ENCODE assay signal across 8 cellular contexts in genomic region chr1:108049083-108049819, GRCh38.
DNase-seq lines count a peak whose midpoint lies in the region; ATAC-seq and TF ChIP-seq lines count a peak whose summit lies in the region.

No MANE protein-coding gene starts in this region.

- H3K4me1 ChIP-seq in BLaER1 (peaks cover 100% of the 10 kb centered on the region), H9 (ENCODE audit: insufficient read depth, low read length) (peaks cover 27% of the 10 kb centered on the region), esophagus squamous epithelium (peaks cover 0 to 51% (median 7%) of the 10 kb centered on the region in 3 donors)

- TF ChIP-seq POLR2A in esophagus squamous epithelium (IDR thresholded peaks at IDR 0.05), result no peak

- no peak overlapping the region for H3T11ph ChIP-seq in H9 (ENCODE audit: low read length)

- H3K9me3 ChIP-seq in BLaER1 (peaks cover 43% of the 10 kb centered on the region), H9 (ENCODE audit: control insufficient read depth, low read depth, low read length) (no peaks in the 10 kb centered on the region), T-helper 17 cell (ENCODE audit: control insufficient read depth, low read length, poor library complexity, severe bottlenecking) (no peaks in the 10 kb centered on the region), esophagus squamous epithelium (no peaks in the 10 kb centered on the region)

- intact Hi-C loops in esophagus squamous epithelium (cut with DNase I), result no loop called here

- H3K36me3 ChIP-seq in BLaER1 (no peaks in the 10 kb centered on the region; the same call in 1 of the 2 replicates), esophagus squamous epithelium (no peaks in the 10 kb centered on the region)

- no peak overlapping the region for H3K4ac ChIP-seq in H9 (ENCODE audit: low read depth, low read length)

- no peak overlapping the region for H2BK20ac ChIP-seq in H9 (ENCODE audit: low read depth, low read length, poor library complexity, severe bottlenecking)

- H4K91ac ChIP-seq in H9 (ENCODE audit: insufficient read length, low read depth, low read length), result no peak overlapping the region

- H3K4me3 Mint-ChIP-seq in H9, result no peak overlapping the region
- H3K4me3 Mint-ChIP-seq in T-helper 17 cell, result peak overlapping the region; percentile 26
- no peak overlapping the region for H3K4me3 Mint-ChIP-seq in nephron

- H3K79me2 ChIP-seq in H9 (ENCODE audit: insufficient read depth, low read length), result no peaks in the 10 kb centered on the region

- peak overlapping the region; percentile 79 for H3K4me2 ChIP-seq in BLaER1
- no peak overlapping the region for H3K4me2 ChIP-seq in H9 (ENCODE audit: insufficient read depth, insufficient read length, low read length)

- no peak overlapping the region for H3K23ac ChIP-seq in H9 (ENCODE audit: insufficient read length, low read depth, low read length)

- no peak overlapping the region for H3K18ac ChIP-seq in H9 (ENCODE audit: insufficient read length, low read depth, low read length)

- H3K14ac ChIP-seq in H9 (ENCODE audit: insufficient read depth, low read length), result no peak overlapping the region

- ATAC-seq in T-helper 17 cell (peak; percentile 54), GM19023 (IDR thresholded peaks at IDR 0.05; ENCODE audit: unreplicated experiment) (no peak), GM19324 (IDR thresholded peaks at IDR 0.05; ENCODE audit: low FRiP score, unreplicated experiment) (no peak)

- H2BK15ac ChIP-seq in H9 (ENCODE audit: low read depth, low read length), result no peak overlapping the region

- no CpG with 5 or more reads among the region's 6 CpGs for WGBS in H9 (ENCODE audit: extremely low coverage, insufficient read length, low lambda C conversion rate)
- 55 to 61% methylated on average over 6 of the region's 6 CpGs for WGBS in esophagus squamous epithelium, 2 donors

- H3K27me3 Mint-ChIP-seq in H9 (ENCODE audit: low read depth) (peaks cover 4% of the 10 kb centered on the region), T-helper 17 cell (peaks cover 23% of the 10 kb centered on the region), nephron (ENCODE audit: low read depth) (peaks cover 11% of the 10 kb centered on the region)

- H2AK5ac ChIP-seq in H9 (ENCODE audit: insufficient read length, low read length), result no peak overlapping the region

- H3K36me3 Mint-ChIP-seq in H9 (ENCODE audit: insufficient read depth in 1 of 3, low read depth in 3 of 3) (no peaks in the 10 kb centered on the region), T-helper 17 cell (ENCODE audit: low read depth) (peaks cover 5% of the 10 kb centered on the region), nephron (ENCODE audit: low read depth) (no peaks in the 10 kb centered on the region)

- H2BK5ac ChIP-seq in H9 (ENCODE audit: insufficient read length, low read length), result no peak overlapping the region

- no peaks in the 10 kb centered on the region for H4K20me1 ChIP-seq in BLaER1
- H4K20me1 ChIP-seq in H9 (ENCODE audit: control insufficient read depth, insufficient read depth, insufficient read length), result no peaks in the 10 kb centered on the region

- H2BK120ac ChIP-seq in H9 (ENCODE audit: low read depth, low read length, poor library complexity, severe bottlenecking), result no peak overlapping the region

- peak; percentile 68 for DNase-seq in H9
- DNase-seq in T-helper 17 cell, result no peak
- DNase-seq in esophagus squamous epithelium (lab: John Stamatoyannopoulos, UW), result no peak
- DNase-seq in HPDE6-E6E7 (ENCODE audit: extremely low spot score), result no peak

- H3K27me3 ChIP-seq in BLaER1 (no peaks in the 10 kb centered on the region), H9 (ENCODE audit: insufficient read depth, low read length) (no peaks in the 10 kb centered on the region), esophagus squamous epithelium (no peaks in the 10 kb centered on the region)

- H4K8ac ChIP-seq in H9 (replicated peaks; ENCODE audit: insufficient read length, low read depth, low read length), result no peak overlapping the region

- H3K9ac ChIP-seq in BLaER1 (no peak overlapping the region), H9 (ENCODE audit: extremely low read depth, insufficient read length, low read length) (no peak overlapping the region)

- no peak overlapping the region for H4K5ac ChIP-seq in H9 (ENCODE audit: insufficient read length, low read depth, low read length)

- no peaks in the 10 kb centered on the region for H3K79me1 ChIP-seq in H9 (ENCODE audit: insufficient read depth, low read depth, low read length, poor library complexity, severe bottlenecking)

- H3K27ac Mint-ChIP-seq in H9, result no peak overlapping the region; a peak in 1 of 7 replicates
- no peak overlapping the region for H3K27ac Mint-ChIP-seq in T-helper 17 cell
- H3K27ac Mint-ChIP-seq in nephron, result peak overlapping the region in 2 of 3 experiments; percentile 65 to 71

- H3K4me1 Mint-ChIP-seq in H9 (peaks cover 23 to 28% of the 10 kb centered on the region in 2 experiments; a peak in 3 of 4 replicates), T-helper 17 cell (peaks cover 11% of the 10 kb centered on the region), nephron (peaks cover 30% of the 10 kb centered on the region)

- no peaks in the 10 kb centered on the region for H3K9me3 Mint-ChIP-seq in H9
- no peaks in the 10 kb centered on the region for H3K9me3 Mint-ChIP-seq in nephron

- no peaks in the 10 kb centered on the region for H3K23me2 ChIP-seq in H9 (ENCODE audit: insufficient read length, low read depth, low read length, poor library complexity, severe bottlenecking)

- H3K56ac ChIP-seq in H9 (ENCODE audit: insufficient read length, low read depth, low read length), result no peak overlapping the region

- TF ChIP-seq CTCF in H9 (conservative IDR thresholded peaks at IDR 0.05), result peak; percentile 68
- peak in 5 of 6 experiments; percentile 12 to 52 (median 28) for TF ChIP-seq CTCF in esophagus squamous epithelium (IDR thresholded peaks at IDR 0.05)
- peak; percentile 42 to 51 (median 46) for TF ChIP-seq CTCF in nephron (IDR thresholded peaks at IDR 0.05; ENCODE audit: unreplicated experiment in 3 of 3)

- H3K27ac ChIP-seq in BLaER1 (peak overlapping the region; percentile 91), H9 (ENCODE audit: insufficient read length, low read depth, low read length) (no peak overlapping the region), esophagus squamous epithelium (peak overlapping the region in 1 of 4 donors; percentile 42)

- no peak overlapping the region for H2BK12ac ChIP-seq in H9 (ENCODE audit: insufficient read length, low read depth, low read length)

- H2AFZ ChIP-seq in H9 (ENCODE audit: low read length), result no peak overlapping the region

- H3K4me3 ChIP-seq in BLaER1 (peak overlapping the region; percentile 40), esophagus squamous epithelium (no peak overlapping the region)

Comparison
In these comparisons a context has a peak if more than half of its experiments do, and no peak if none do; other contexts are left out.
1. H3K27ac Mint-ChIP-seq: peak in nephron (2 of 3); none in H9 (0 of 3) and T-helper 17 cell (single experiment).
2. Peak in every context shown above with its lines, with median percentiles within 50 percentile points of each other: CTCF ChIP-seq.